In the genomic region with DNA sequence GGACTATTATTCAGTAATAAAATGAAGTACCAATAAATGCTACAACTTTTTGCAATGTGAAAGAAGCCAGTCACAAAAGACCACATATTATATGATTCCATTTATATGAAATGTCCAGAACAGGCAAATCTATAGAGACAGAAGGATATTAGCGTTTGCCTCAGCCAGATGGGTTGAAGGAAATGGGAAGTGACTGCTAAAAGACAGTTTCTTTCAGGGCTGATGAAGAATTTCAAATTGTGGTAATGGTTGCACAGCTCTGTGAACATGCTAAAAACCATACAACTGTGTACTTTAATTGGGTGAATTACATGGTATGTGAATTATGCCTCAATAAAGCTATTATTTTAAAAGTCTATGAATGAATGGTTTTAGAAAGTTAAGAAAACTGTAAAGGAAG, we compare ENCODE assay signal across 16 cellular contexts.
"Had no signal": no experiment of that assay in that cellular context is flagged by ENCODE, and none has a peak within 500 bp of the region (broad histone marks: within the 10 kb centered on the region; RNA-seq: fewer than 3 reads in every experiment).

No MANE protein-coding gene starts in this region.

- H3K36me3 ChIP-seq: heart right ventricle, left lung, neural progenitor cell, upper lobe of left lung had no signal

- H3K27me3 ChIP-seq: heart right ventricle, left lung, neural progenitor cell, upper lobe of left lung had no signal

- H3K4me3 ChIP-seq: heart right ventricle, left lung, neural progenitor cell, upper lobe of left lung had no signal

- H3K4me1 ChIP-seq: neural progenitor cell had no signal

- FAIRE-seq: endometrium, TTC549 had no signal

- DNase-seq: activated CD4-positive, alpha-beta T cell treated with anti-CD3 and anti-CD28 coated beads, Interleukin-2, amount 50 U/mL, for 1 hour; activated CD4-positive, CD25-positive, alpha-beta regulatory T cell treated with anti-CD3 and anti-CD28 coated beads, Interleukin-2, amount 50 U/mL, for 72 hours; activated CD8-positive, alpha-beta T cell treated with anti-CD3 and anti-CD28 coated beads, Interleukin-2, amount 10 ng/mL, durations not matched to agents 7 days and 5 days; activated gamma-delta T cell; activated naive CD4-positive, alpha-beta T cell treated with anti-CD3 and anti-CD28 coated beads, Interleukin-2, amount 50 U/mL, for 16 hours; aorta; heart right ventricle; left lung; naive thymus-derived CD8-positive, alpha-beta T cell; stimulated activated CD4-positive, alpha-beta T cell treated with anti-CD3 and anti-CD28 coated beads, Interleukin-4, amount 100 ng/mL, for 24 hours; stimulated activated naive CD4-positive, alpha-beta T cell treated with Interleukin-2 at 50 U/mL for 16 hours; upper lobe of left lung; WERI-Rb-1 had no signal

- H3K27ac ChIP-seq: heart right ventricle, left lung, neural progenitor cell, upper lobe of left lung, WERI-Rb-1 had no signal

- ATAC-seq: activated CD8-positive, alpha-beta T cell treated with anti-CD3 and anti-CD28 coated beads, Interleukin-2, amount 10 ng/mL, durations not matched to agents 7 days and 5 days; heart right ventricle; left lung; naive thymus-derived CD8-positive, alpha-beta T cell had no signal

- H3K9me3 ChIP-seq: heart right ventricle, left lung, upper lobe of left lung had no signal
